8 cellular contexts compared by ENCODE assay signal in genomic region chr11:9231848-9232177, GRCh38. TPM values are rescaled to one million over a fixed set of nuclear protein-coding genes. Genes with fewer than 3 reads are reported as not detected.
DNase-seq lines count a peak whose midpoint lies in the region; ATAC-seq and TF ChIP-seq lines count a peak whose summit lies in the region.

No MANE protein-coding gene starts in this region.

- peaks cover 15% of the 10 kb centered on the region for H3K4me1 ChIP-seq in IMR-90 (ENCODE audit: control insufficient read depth, insufficient read depth, low read length)
- peaks cover 26% of the 10 kb centered on the region for H3K4me1 ChIP-seq in body of pancreas
- H3K4me1 ChIP-seq in testis, result peaks cover 8% of the 10 kb centered on the region

- H2BK15ac ChIP-seq in IMR-90 (ENCODE audit: low read depth, low read length), result no peak overlapping the region

- H3K79me1 ChIP-seq in IMR-90 (ENCODE audit: low read depth in 1 of 2, low read length in 2 of 2), result peaks cover 7 to 81% of the 10 kb centered on the region in 2 experiments

- H3K4me3 ChIP-seq in IMR-90 (ENCODE audit: insufficient read depth, low read depth, low read length) (no peak overlapping the region), body of pancreas (no peak overlapping the region), testis (no peak overlapping the region)

- TF ChIP-seq POLR2A in IMR-90 (IDR thresholded peaks at IDR 0.05; ENCODE audit: low read depth, low read length) (no peak), body of pancreas (IDR thresholded peaks at IDR 0.05) (no peak), testis (IDR thresholded peaks at IDR 0.05) (no peak)

- H3K36me3 ChIP-seq in IMR-90 (ENCODE audit: control insufficient read depth, insufficient read depth, low read length), result no peaks in the 10 kb centered on the region
- H3K36me3 ChIP-seq in body of pancreas (replicated peaks in 1 of 2; ENCODE audit: insufficient read depth in 1 of 2, low read depth in 2 of 2), result no peaks in the 10 kb centered on the region
- H3K36me3 ChIP-seq in testis (ENCODE audit: low read depth, missing control alignments), result no peaks in the 10 kb centered on the region

- H4K8ac ChIP-seq in IMR-90 (ENCODE audit: low read depth in 2 of 2, low read length in 2 of 2), result no peak overlapping the region

- WGBS in IMR-90 (ENCODE audit: extremely low coverage in 2 of 2, insufficient read length in 1 of 2), 2 experiments, result no CpG with 5 or more reads among the region's 1 CpG
- 0% methylated on average over 1 of the region's 1 CpG for WGBS in body of pancreas, 2 donors
- 16 to 33% methylated on average over 1 of the region's 1 CpG for WGBS in testis, 2 donors

- H3K9me3 ChIP-seq in IMR-90 (ENCODE audit: control insufficient read depth, insufficient read depth, low read length), result no peaks in the 10 kb centered on the region
- H3K9me3 ChIP-seq in body of pancreas, result no peaks in the 10 kb centered on the region
- H3K9me3 ChIP-seq in testis, result no peaks in the 10 kb centered on the region

- no peak overlapping the region for H3K4ac ChIP-seq in IMR-90 (ENCODE audit: low read depth, low read length)

- no peak overlapping the region for H3K14ac ChIP-seq in IMR-90 (replicated peaks; ENCODE audit: low read depth, low read length)

- H2AK9ac ChIP-seq in IMR-90 (replicated peaks; ENCODE audit: low read depth, low read length, poor library complexity), result no peak overlapping the region

- H3K9me1 ChIP-seq in IMR-90 (ENCODE audit: insufficient read depth, low read length), result peaks cover 26% of the 10 kb centered on the region

- H3K9ac ChIP-seq in IMR-90 (ENCODE audit: low read depth, low read length), result no peak overlapping the region; the same call in 1 of the 2 replicates

- BruUV-seq in IMR-90 (replicated peaks; lab: Mats Ljungman, UMichigan), result no TSS peak

- dilution Hi-C loops in IMR-90 (cut with HindIII; ENCODE audit: low sequenced_read_pairs, unreplicated experiment), result no loop called here

- no peak for TF ChIP-seq CTCF in GM10266 (IDR thresholded peaks at IDR 0.05; ENCODE audit: control insufficient read depth, insufficient read depth, low read depth, missing control alignments)
- no peak for TF ChIP-seq CTCF in IMR-90 (conservative IDR thresholded peaks at IDR 0.05; ENCODE audit: low read depth, low read length)
- TF ChIP-seq CTCF in body of pancreas (IDR thresholded peaks at IDR 0.05), result no peak
- TF ChIP-seq CTCF in testis (IDR thresholded peaks at IDR 0.05), result no peak

- H3K27me3 ChIP-seq in IMR-90 (ENCODE audit: control insufficient read depth, insufficient read depth, low read length), result no peaks in the 10 kb centered on the region
- H3K27me3 ChIP-seq in body of pancreas, result no peaks in the 10 kb centered on the region
- H3K27me3 ChIP-seq in testis, result no peaks in the 10 kb centered on the region

- no peak overlapping the region for H4K5ac ChIP-seq in IMR-90 (ENCODE audit: low read depth, low read length)

- H3K27ac ChIP-seq in IMR-90 (ENCODE audit: insufficient read depth, low read length), result no peak overlapping the region
- peak overlapping the region in 3 of 4 donors; percentile 61 to 84 (median 70) for H3K27ac ChIP-seq in body of pancreas
- peak overlapping the region in 1 of 2 donors; percentile 9 for H3K27ac ChIP-seq in testis

- H2BK20ac ChIP-seq in IMR-90 (ENCODE audit: low read depth, low read length), result no peak overlapping the region

- CTCF ChIA-PET in IMR-90 (lab: Yijun Ruan, JAX), result interaction anchor here (0.6 kb wide), 1 partner anchor 66 kb away, joined by 4 read pairs; no protein-coding TSS in a partner anchor

- ATAC-seq in IMR-90 (ENCODE audit: low read depth) (peak; percentile 82), body of pancreas (peak; percentile 48), HG03039 (IDR thresholded peaks at IDR 0.05; ENCODE audit: unreplicated experiment) (no peak)

- peak; percentile 47 for DNase-seq in GM10266 (ENCODE audit: extremely low spot score)
- DNase-seq in IMR-90, result peak; percentile 72
- DNase-seq in body of pancreas, result peak in 3 of 4 donors; percentile 16 to 42 (median 23)
- DNase-seq in medulla oblongata (ENCODE audit: extremely low spot score), result peak; percentile 95
- DNase-seq in H4 (ENCODE audit: low spot score), result no peak
- DNase-seq in T1000 (lab: John Stamatoyannopoulos, UW), result no peak
- DNase-seq in testis, result no peak

- POLR2A ChIA-PET in IMR-90 (lab: Charles Lee; ENCODE audit: unreplicated experiment), result no interaction called here

- no peak overlapping the region for H2BK5ac ChIP-seq in IMR-90 (ENCODE audit: low read depth, low read length, poor library complexity, severe bottlenecking)

- in situ Hi-C loops in IMR-90 (cut with MboI; ENCODE audit: low sequenced_read_pairs), result no loop called here

- H4K20me1 ChIP-seq in IMR-90 (ENCODE audit: insufficient read depth, low read length), result peaks cover 89% of the 10 kb centered on the region

- no peak overlapping the region for H2AFZ ChIP-seq in IMR-90 (replicated peaks; ENCODE audit: low read length, poor library complexity)

- H3K23ac ChIP-seq in IMR-90 (ENCODE audit: low read depth, low read length), result no peak overlapping the region

- TF ChIP-seq RAD21 in IMR-90 (IDR thresholded peaks at IDR 0.05; ENCODE audit: low read length), result no peak

- H3K4me2 ChIP-seq in IMR-90 (ENCODE audit: low read depth, low read length), result peak overlapping the region; percentile 44

- H2BK120ac ChIP-seq in IMR-90 (ENCODE audit: low read depth, low read length), result no peak overlapping the region

- intact Hi-C loops in IMR-90 (cut with micrococcal nuclease), result no loop called here
- intact Hi-C loops in body of pancreas (cut with DNase I), result no loop called here
- intact Hi-C loops in testis (cut with DNase I; ENCODE audit: low total_unique reads), result no loop called here

- no peak overlapping the region for H3K56ac ChIP-seq in IMR-90 (ENCODE audit: extremely low read depth, insufficient read depth, low read length)

- no peak overlapping the region for H3K18ac ChIP-seq in IMR-90 (ENCODE audit: low read depth, low read length)

- no peak overlapping the region for H4K91ac ChIP-seq in IMR-90 (ENCODE audit: insufficient read depth, low read depth, low read length)

- no peak overlapping the region for H2AK5ac ChIP-seq in IMR-90 (ENCODE audit: low read depth, low read length)

TF ChIP-seq in IMR-90, 13 proteins besides CTCF, POLR2A, EP300 and RAD21:
- no peak for TF ChIP-seq ELK1 (IDR thresholded peaks at IDR 0.05; ENCODE audit: borderline replicate concordance, low read depth, low read length)
- no peak for TF ChIP-seq MAFK (IDR thresholded peaks at IDR 0.05; ENCODE audit: low read depth, low read length)
- no peak for TF ChIP-seq BHLHE40 (IDR thresholded peaks at IDR 0.05; ENCODE audit: low read depth, low read length)
- TF ChIP-seq FOS (IDR thresholded peaks at IDR 0.05; ENCODE audit: low read depth, low read length), result no peak
- no peak for TF ChIP-seq MXI1 (IDR thresholded peaks at IDR 0.05; ENCODE audit: borderline replicate concordance, low read depth, low read length)
- TF ChIP-seq RCOR1 (IDR thresholded peaks at IDR 0.05; ENCODE audit: insufficient replicate concordance, low read length), result no peak
- no peak for TF ChIP-seq CHD1 (IDR thresholded peaks at IDR 0.05; ENCODE audit: low read depth, low read length)
- TF ChIP-seq NFE2L2 (IDR thresholded peaks at IDR 0.05; ENCODE audit: low read depth, low read length), result no peak
- TF ChIP-seq RFX5 (IDR thresholded peaks at IDR 0.05; ENCODE audit: low read depth, low read length), result no peak
- no peak for TF ChIP-seq CEBPB (IDR thresholded peaks at IDR 0.05; ENCODE audit: low read depth, low read length)
- TF ChIP-seq SMC3 (IDR thresholded peaks at IDR 0.05; ENCODE audit: low read depth, low read length), result no peak
- no peak for TF ChIP-seq USF2 (IDR thresholded peaks at IDR 0.05; ENCODE audit: low read depth, low read length)
- TF ChIP-seq MAZ (IDR thresholded peaks at IDR 0.05; ENCODE audit: borderline replicate concordance, low read depth, low read length), result no peak

RNA-seq across cellular contexts. Expression of gene DENND5A, which starts 33.3 kb away (rescaled TPM):
- total RNA-seq in IMR-90 (2012; rRNA removed) (182 and 192 TPM in 2 replicates), body of pancreas (10 to 100 TPM; 22.1 to 31.3 TPM), testis (10 to 100 TPM; 73.6 to 88.8 TPM)
- polyA plus RNA-seq in IMR-90 (2012; rRNA removed) (175 and 179 TPM in 2 replicates), testis (ENCODE audit: insufficient read depth, low read depth, low replicate concordance) (51.2 TPM)
- 105 and 110 TPM in 2 replicates for polyA plus RNA-seq in IMR-90 (2012; cell fraction: cytosol; rRNA removed)
- polyA plus RNA-seq in IMR-90 (2012; cell fraction: nucleus; rRNA removed; ENCODE audit: low replicate concordance), result 162 and 172 TPM in 2 replicates
- 51.2 and 56.4 TPM in 2 replicates for total RNA-seq in H4 (2014; rRNA removed; shearing (Covaris generic))

Comparison
In these comparisons a context has a peak if more than half of its experiments do, and no peak if none do; other contexts are left out.
1. DNase-seq: peak in GM10266 (single experiment), IMR-90 (single experiment), body of pancreas (3 of 4) and medulla oblongata (single experiment); none in H4 (single experiment), T1000 (single experiment) and testis (single experiment).